In genomic region chr11:8357891-8358566, GRCh38 we compare ENCODE assay signal across 15 cellular contexts.
A peak's percentile ranks its signal among the peaks of the same experiment; 100 is the strongest.
DNase-seq lines count a peak whose midpoint lies in the region; ATAC-seq, FAIRE-seq and TF ChIP-seq lines count a peak whose summit lies in the region.
"Had no signal": no experiment of that assay in that cellular context is flagged by ENCODE, and none has a peak within 500 bp of the region (broad histone marks: within the 10 kb centered on the region; RNA-seq: fewer than 3 reads in every experiment).

No MANE protein-coding gene starts in this region.

- DNase-seq in DMS 273 (lab: John Stamatoyannopoulos, UW; ENCODE audit: unreplicated experiment), result peak; percentile 16
- DNase-seq in DMS 273 treated with DMSO at 0.1 percent for 48 hours (lab: John Stamatoyannopoulos, UW), result no peak
- peak; percentile 38 for DNase-seq in RWPE2 (ENCODE audit: low spot score)
- peak; percentile 35 for DNase-seq in kidney
- peak; percentile 59 for DNase-seq in posterior vena cava (ENCODE audit: low spot score)
- DNase-seq in stimulated activated naive B cell treated with anti-CD40 and anti-IgM and Interleukin-4, amounts not matched to agents 10 μg/mL and 1 μg/mL and 100 μg/mL, for 72 hours, result no peak
- DNase-seq: DMS153, HFFc6, NCI-H1092, PC-9 had no signal

- no peaks in the 10 kb centered on the region for H3K9me3 ChIP-seq in RWPE2 (ENCODE audit: severe bottlenecking)
- no peaks in the 10 kb centered on the region for H3K9me3 ChIP-seq in kidney (ENCODE audit: control insufficient read depth in 1 of 2, low read length in 2 of 2)

- no peak overlapping the region for H3K4me3 Mint-ChIP-seq in stimulated activated memory B cell treated with anti-CD40 and anti-IgM and Interleukin-4, amounts not matched to agents 10 μg/mL and 1 μg/mL and 100 μg/mL, for 72 hours
- no peak overlapping the region for H3K4me3 Mint-ChIP-seq in stimulated activated naive B cell treated with anti-CD40 and anti-IgM and Interleukin-4, amounts not matched to agents 10 μg/mL and 1 μg/mL and 100 μg/mL, for 72 hours
- H3K4me3 Mint-ChIP-seq: HFFc6 had no signal

- no peak overlapping the region for H3K9ac ChIP-seq in kidney (ENCODE audit: low read length in 2 of 2)
- H3K9ac ChIP-seq: KMS-11 had no signal

- H3K4me3 ChIP-seq in RWPE2 (ENCODE audit: severe bottlenecking) (no peak overlapping the region), kidney (ENCODE audit: low read length in 2 of 2) (no peak overlapping the region)
- H3K4me3 ChIP-seq: PC-9 had no signal

- H3K27me3 Mint-ChIP-seq in stimulated activated memory B cell treated with anti-CD40 and anti-IgM and Interleukin-4, amounts not matched to agents 10 μg/mL and 1 μg/mL and 100 μg/mL, for 72 hours, result peaks cover 31% of the 10 kb centered on the region
- H3K27me3 Mint-ChIP-seq in stimulated activated naive B cell treated with anti-CD40 and anti-IgM and Interleukin-4, amounts not matched to agents 10 μg/mL and 1 μg/mL and 100 μg/mL, for 72 hours, result peaks cover 24% of the 10 kb centered on the region in 2 donors

- no peak for FAIRE-seq in kidney (lab: Jason Lieb, UNC)

- H3K27ac Mint-ChIP-seq in stimulated activated memory B cell treated with anti-CD40 and anti-IgM and Interleukin-4, amounts not matched to agents 10 μg/mL and 1 μg/mL and 100 μg/mL, for 72 hours, result no peak overlapping the region
- no peak overlapping the region for H3K27ac Mint-ChIP-seq in stimulated activated naive B cell treated with anti-CD40 and anti-IgM and Interleukin-4, amounts not matched to agents 10 μg/mL and 1 μg/mL and 100 μg/mL, for 72 hours
- H3K27ac Mint-ChIP-seq: HFFc6 had no signal

- TF ChIP-seq CTCF in RWPE2 (IDR thresholded peaks at IDR 0.05; ENCODE audit: poor library complexity, severe bottlenecking) (no peak), kidney (IDR thresholded peaks at IDR 0.05; ENCODE audit: borderline replicate concordance, extremely low read depth, insufficient read depth) (no peak)

- no peaks in the 10 kb centered on the region for H3K36me3 Mint-ChIP-seq in stimulated activated memory B cell treated with anti-CD40 and anti-IgM and Interleukin-4, amounts not matched to agents 10 μg/mL and 1 μg/mL and 100 μg/mL, for 72 hours
- H3K36me3 Mint-ChIP-seq in stimulated activated naive B cell treated with anti-CD40 and anti-IgM and Interleukin-4, amounts not matched to agents 10 μg/mL and 1 μg/mL and 100 μg/mL, for 72 hours, result no peaks in the 10 kb centered on the region

- peaks cover 11% of the 10 kb centered on the region for H3K4me1 Mint-ChIP-seq in stimulated activated memory B cell treated with anti-CD40 and anti-IgM and Interleukin-4, amounts not matched to agents 10 μg/mL and 1 μg/mL and 100 μg/mL, for 72 hours
- peaks cover 8 to 11% of the 10 kb centered on the region in 2 donors for H3K4me1 Mint-ChIP-seq in stimulated activated naive B cell treated with anti-CD40 and anti-IgM and Interleukin-4, amounts not matched to agents 10 μg/mL and 1 μg/mL and 100 μg/mL, for 72 hours

- H3K27ac ChIP-seq in RWPE2 (ENCODE audit: poor library complexity, severe bottlenecking) (no peak overlapping the region), kidney (ENCODE audit: low read depth in 2 of 2, low read length in 2 of 2) (no peak overlapping the region)
- H3K27ac ChIP-seq: 22Rv1, KMS-11, PC-9 had no signal

- H3K36me3 ChIP-seq in RWPE2 (ENCODE audit: low read depth), result no peaks in the 10 kb centered on the region
- no peaks in the 10 kb centered on the region for H3K36me3 ChIP-seq in kidney (ENCODE audit: control insufficient read depth in 1 of 2, insufficient read depth in 2 of 2, low read length in 2 of 2)

- intact Hi-C loops in kidney (cut with DNase I) (no loop called here), posterior vena cava (cut with DNase I) (no loop called here)

- ATAC-seq in RWPE2 (ENCODE audit: low read depth) (no peak), HG02885 (IDR thresholded peaks at IDR 0.05; ENCODE audit: poor library complexity, unreplicated experiment) (no peak)
- no peak for ATAC-seq in stimulated activated memory B cell treated with anti-CD40 and anti-IgM and Interleukin-4, amounts not matched to agents 10 μg/mL and 1 μg/mL and 100 μg/mL, for 72 hours
- no peak for ATAC-seq in stimulated activated naive B cell treated with anti-CD40 and anti-IgM and Interleukin-4, amounts not matched to agents 10 μg/mL and 1 μg/mL and 100 μg/mL, for 72 hours (replicated peaks)
- ATAC-seq: Right ventricle myocardium inferior had no signal

- no peaks in the 10 kb centered on the region for H3K9me3 Mint-ChIP-seq in stimulated activated memory B cell treated with anti-CD40 and anti-IgM and Interleukin-4, amounts not matched to agents 10 μg/mL and 1 μg/mL and 100 μg/mL, for 72 hours
- no peaks in the 10 kb centered on the region for H3K9me3 Mint-ChIP-seq in stimulated activated naive B cell treated with anti-CD40 and anti-IgM and Interleukin-4, amounts not matched to agents 10 μg/mL and 1 μg/mL and 100 μg/mL, for 72 hours
- H3K9me3 Mint-ChIP-seq: HFFc6 had no signal

- no peaks in the 10 kb centered on the region for H3K4me1 ChIP-seq in RWPE2 (ENCODE audit: insufficient read depth, poor library complexity, severe bottlenecking)
- peaks cover 9 to 14% of the 10 kb centered on the region in 2 donors for H3K4me1 ChIP-seq in kidney (ENCODE audit: control insufficient read depth in 1 of 2, insufficient read depth in 1 of 2, low read depth in 1 of 2, low read length in 2 of 2)

- no peaks in the 10 kb centered on the region for H3K27me3 ChIP-seq in RWPE2 (ENCODE audit: insufficient read depth, poor library complexity, severe bottlenecking)

Comparison
In these comparisons a context has a peak if more than half of its experiments do, and no peak if none do; other contexts are left out.
1. DNase-seq: peak in DMS 273 (single experiment), RWPE2 (single experiment), kidney (single experiment) and posterior vena cava (single experiment); none in DMS 273 treated with DMSO at 0.1 percent for 48 hours (single experiment) and stimulated activated naive B cell treated with anti-CD40 and anti-IgM and Interleukin-4, amounts not matched to agents 10 μg/mL and 1 μg/mL and 100 μg/mL, for 72 hours (single experiment).